ENCODE assay signal across 18 cellular contexts in genomic region chr17:82302498-82302963, GRCh38. TPM values are rescaled to one million over a fixed set of nuclear protein-coding genes. Genes with fewer than 3 reads are reported as not detected.
A peak's percentile ranks its signal among the peaks of the same experiment; 100 is the strongest.
DNase-seq lines count a peak whose midpoint lies in the region; ATAC-seq and TF ChIP-seq lines count a peak whose summit lies in the region.
"Had no signal": no experiment of that assay in that cellular context is flagged by ENCODE, and none has a peak within 500 bp of the region (broad histone marks: within the 10 kb centered on the region; RNA-seq: fewer than 3 reads in every experiment).

No MANE protein-coding gene starts in this region.

- H3K36me3 Mint-ChIP-seq in T-helper 17 cell (ENCODE audit: low read depth) (no peaks in the 10 kb centered on the region), glutamatergic neuron (ENCODE audit: unreplicated experiment) (no peaks in the 10 kb centered on the region)

- H3K4me3 ChIP-seq in thymus (ENCODE audit: low read length) (peak overlapping the region; percentile 44), body of pancreas (no peak overlapping the region)
- H3K4me3 ChIP-seq: psoas muscle, vagina had no signal

- H3K27ac Mint-ChIP-seq in T-helper 17 cell = peak overlapping the region; percentile 100
- no peak overlapping the region for H3K27ac Mint-ChIP-seq in glutamatergic neuron (ENCODE audit: unreplicated experiment)

- peak; percentile 22 for DNase-seq in stimulated activated CD4-positive, alpha-beta T cell treated with anti-CD3 and anti-CD28 coated beads, Interleukin-1b, Interleukin-23, amount 100 ng/mL, for 48 hours
- DNase-seq in stimulated activated CD4-positive, alpha-beta T cell treated with anti-CD3 and anti-CD28 coated beads, Interleukin-4, amount 100 ng/mL, for 4 hours = no peak
- DNase-seq in T-helper 17 cell (no peak), glutamatergic neuron (peak; percentile 16), DMS 273 (lab: John Stamatoyannopoulos, UW; ENCODE audit: unreplicated experiment) (no peak), body of pancreas (no peak), NCI-H187 (lab: John Stamatoyannopoulos, UW) (no peak)
- DNase-seq: cerebellar nuclear complex, NCI-H226, psoas muscle, SW 1271 had no signal

- H3K4me1 ChIP-seq in thymus (ENCODE audit: control insufficient read depth, insufficient read depth, low read length) = peaks cover 70% of the 10 kb centered on the region
- H3K4me1 ChIP-seq in body of pancreas = peaks cover 21% of the 10 kb centered on the region

- no peaks in the 10 kb centered on the region for H3K27me3 ChIP-seq in thymus (ENCODE audit: control insufficient read depth, insufficient read depth)
- H3K27me3 ChIP-seq in body of pancreas = no peaks in the 10 kb centered on the region
- H3K27me3 ChIP-seq: vagina had no signal

- intact Hi-C loops in body of pancreas (cut with DNase I) = no loop called here

- ATAC-seq in T-helper 17 cell (no peak), body of pancreas (no peak)
- ATAC-seq: psoas muscle had no signal

- H3K27me3 Mint-ChIP-seq in T-helper 17 cell (no peaks in the 10 kb centered on the region), glutamatergic neuron (ENCODE audit: unreplicated experiment) (peaks cover 2% of the 10 kb centered on the region)

- 15% methylated on average over 18 of the region's 18 CpGs for WGBS in thymus
- WGBS in body of pancreas, 2 donors = 86 to 100% methylated on average over 3 to 17 of the region's 18 CpGs

- H3K9me3 Mint-ChIP-seq in glutamatergic neuron (ENCODE audit: unreplicated experiment) = peaks cover 5% of the 10 kb centered on the region

- H3K9me3 ChIP-seq in T-helper 17 cell (ENCODE audit: control insufficient read depth, low read length, poor library complexity, severe bottlenecking) (no peaks in the 10 kb centered on the region), thymus (ENCODE audit: control insufficient read depth) (no peaks in the 10 kb centered on the region), body of pancreas (no peaks in the 10 kb centered on the region)
- H3K9me3 ChIP-seq: psoas muscle, vagina had no signal

- H3K27ac ChIP-seq in thymus (ENCODE audit: low read depth) = peak overlapping the region; percentile 89
- H3K27ac ChIP-seq in body of pancreas = no peak overlapping the region
- H3K27ac ChIP-seq: C4-2B, psoas muscle, vagina had no signal

- H3K4me3 Mint-ChIP-seq in T-helper 17 cell (peak overlapping the region; percentile 89), glutamatergic neuron (ENCODE audit: unreplicated experiment) (no peak overlapping the region)

- TF ChIP-seq CTCF in glutamatergic neuron (IDR thresholded peaks at IDR 0.05; ENCODE audit: partially characterized antibody, unreplicated experiment) (no peak), body of pancreas (IDR thresholded peaks at IDR 0.05) (no peak)

- H3K36me3 ChIP-seq in thymus (ENCODE audit: control insufficient read depth, insufficient read depth) (no peaks in the 10 kb centered on the region), body of pancreas (replicated peaks in 1 of 2; ENCODE audit: insufficient read depth in 1 of 2, low read depth in 2 of 2) (no peaks in the 10 kb centered on the region)
- H3K36me3 ChIP-seq: vagina had no signal

- TF ChIP-seq POLR2A in body of pancreas (IDR thresholded peaks at IDR 0.05) = no peak

- H3K4me1 Mint-ChIP-seq in T-helper 17 cell (peaks cover 46% of the 10 kb centered on the region), glutamatergic neuron (ENCODE audit: low read depth, unreplicated experiment) (peaks cover 8% of the 10 kb centered on the region)

RNA-seq across cellular contexts. Expression of gene CD7, which starts 14.9 kb away (rescaled TPM):
- total RNA-seq in T-helper 17 cell (100 to 1,000 TPM; 119 to 122 TPM), glutamatergic neuron (ENCODE audit: unreplicated experiment) (0.27 TPM), body of pancreas (not detected)
- 153 TPM for polyA plus RNA-seq in thymus
- total RNA-seq: OCI-LY7 had no signal

RNA-seq across cellular contexts. Expression of gene CSNK1D, which starts 29.0 kb away (rescaled TPM):
- total RNA-seq in T-helper 17 cell (100 to 1,000 TPM; 218 to 273 TPM), glutamatergic neuron (ENCODE audit: unreplicated experiment) (211 TPM), body of pancreas (100 to 1,000 TPM in 1 of 2 donors, 10 to 100 TPM in 1; 37.6 to 116 TPM)
- 113 TPM for polyA plus RNA-seq in thymus

RNA-seq across cellular contexts. Expression of gene SECTM1, which starts 31.0 kb away (rescaled TPM):
- total RNA-seq in T-helper 17 cell (1 to 10 TPM; 4.4 to 6.0 TPM), glutamatergic neuron (ENCODE audit: unreplicated experiment) (0.29 TPM), body of pancreas (1 to 10 TPM; 5.4 to 6.3 TPM)
- 11.7 TPM for polyA plus RNA-seq in thymus
- total RNA-seq: OCI-LY7 had no signal

RNA-seq across cellular contexts. Expression of gene TEX19, which starts 56.5 kb away (rescaled TPM):
- not detected for total RNA-seq in T-helper 17 cell
- not detected for total RNA-seq in glutamatergic neuron (ENCODE audit: unreplicated experiment)
- 0.02 TPM for polyA plus RNA-seq in thymus
- total RNA-seq in body of pancreas = not detected
- total RNA-seq: kidney, mucosa of gallbladder, vagina had no signal
- polyA plus RNA-seq: adipose tissue had no signal

Comparison
In these comparisons a context has a peak if more than half of its experiments do, and no peak if none do; other contexts are left out.
1. DNase-seq: peak in stimulated activated CD4-positive, alpha-beta T cell treated with anti-CD3 and anti-CD28 coated beads, Interleukin-1b, Interleukin-23, amount 100 ng/mL, for 48 hours (single experiment) and glutamatergic neuron (single experiment); none in stimulated activated CD4-positive, alpha-beta T cell treated with anti-CD3 and anti-CD28 coated beads, Interleukin-4, amount 100 ng/mL, for 4 hours (0 of 2), T-helper 17 cell (0 of 3), DMS 273 (single experiment), body of pancreas (0 of 4) and NCI-H187 (0 of 2).
2. RNA of gene CD7, which starts 14.9 kb away (total RNA-seq): 119 to 122 TPM in T-helper 17 cell; 0.27 TPM in glutamatergic neuron (single experiment) and not detected in body of pancreas; every median in the first group is over 10 times any median in the second.